Comparison of ENCODE assay signal across 8 cellular contexts in the genomic region with DNA sequence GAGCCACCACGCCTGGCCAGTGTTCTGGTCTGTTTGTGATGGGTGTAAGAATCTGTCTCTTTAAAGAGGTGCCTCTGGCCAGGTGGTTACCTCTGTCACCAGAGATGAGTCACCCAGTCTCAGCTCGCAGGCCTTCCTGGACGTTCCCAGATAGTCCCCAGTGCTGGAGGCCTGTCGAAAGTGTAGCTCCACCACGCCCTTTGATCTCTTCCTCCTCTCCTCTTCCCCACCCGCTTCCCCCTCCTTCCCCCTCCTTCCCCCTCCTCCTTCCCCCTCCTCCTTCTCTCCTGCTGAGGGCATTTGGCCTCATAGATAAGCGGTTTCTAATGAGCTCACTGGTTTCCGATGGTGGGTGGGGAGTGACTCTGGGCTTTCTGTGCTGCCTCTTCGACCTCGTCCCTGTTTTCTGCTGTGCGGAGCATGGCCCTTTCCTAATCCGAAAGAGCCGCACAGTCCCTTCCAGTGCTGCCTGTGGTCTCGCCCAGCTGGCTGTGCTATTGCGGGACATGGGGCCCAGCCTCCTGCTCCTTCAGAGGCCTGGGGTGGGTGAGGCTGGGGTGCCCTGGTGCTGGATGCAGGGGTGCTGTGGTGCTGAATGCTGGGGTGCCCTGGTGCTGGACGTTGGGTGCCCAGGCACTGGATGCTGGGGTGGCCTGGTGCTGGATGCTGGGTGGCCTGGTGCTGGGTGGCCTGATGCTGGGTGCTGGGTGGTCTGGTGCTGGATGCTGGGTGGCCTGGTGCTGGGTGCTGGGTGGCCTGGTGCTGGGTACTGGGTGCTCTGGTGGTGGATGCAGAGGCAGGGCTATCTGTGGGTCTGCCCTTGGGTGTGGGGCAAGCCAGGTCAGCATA. TPM values are rescaled to one million over a fixed set of nuclear protein-coding genes. Genes with fewer than 3 reads are reported as not detected.
DNase-seq lines count a peak whose midpoint lies in the region; ATAC-seq, FAIRE-seq and TF ChIP-seq lines count a peak whose summit lies in the region.

No MANE protein-coding gene starts in this region.

- WGBS in pancreas, 2 donors = 37 to 43% methylated on average over 16 of the region's 16 CpGs

- no peaks in the 10 kb centered on the region for H3K9me3 Mint-ChIP-seq in T-helper 1 cell treated with Interleukin-12 subunit alpha and Interleukin-12 subunit beta and Interleukin-4 antibody, amounts not matched to agents 30 μg/mL and 1 μg/mL, for 36 hours

- peak; percentile 78 for ATAC-seq in RWPE2 (ENCODE audit: low read depth)
- ATAC-seq in pancreas = peak; percentile 68 to 90 (median 80)
- no peak for ATAC-seq in HG03045 (IDR thresholded peaks at IDR 0.05; ENCODE audit: unreplicated experiment)
- no peak for ATAC-seq in GM21529 (IDR thresholded peaks at IDR 0.05; ENCODE audit: unreplicated experiment)
- no peak for ATAC-seq in HG03135 (IDR thresholded peaks at IDR 0.05; ENCODE audit: unreplicated experiment)

- H3K4me1 Mint-ChIP-seq in T-helper 1 cell treated with Interleukin-12 subunit alpha and Interleukin-12 subunit beta and Interleukin-4 antibody, amounts not matched to agents 30 μg/mL and 1 μg/mL, for 36 hours (ENCODE audit: low read depth) = peaks cover 38% of the 10 kb centered on the region

- H3K4me1 ChIP-seq in RWPE2 (ENCODE audit: insufficient read depth, poor library complexity, severe bottlenecking) (peaks cover 7% of the 10 kb centered on the region), endocrine pancreas (ENCODE audit: control insufficient read depth, insufficient read depth, low read length) (no peaks in the 10 kb centered on the region), pancreas (peaks cover 4 to 22% (median 6%) of the 10 kb centered on the region in 3 donors)

- intact Hi-C loops in pancreas (cut with DNase I) = no loop called here

- H3K4me3 ChIP-seq in RWPE2 (ENCODE audit: severe bottlenecking) = no peak overlapping the region
- H3K4me3 ChIP-seq in endocrine pancreas (ENCODE audit: control insufficient read depth, insufficient read depth, low read length) = no peak overlapping the region
- H3K4me3 ChIP-seq in pancreas = no peak overlapping the region

- FAIRE-seq in pancreas (lab: Jason Lieb, UNC) = no peak

- peak overlapping the region; percentile 32 for H3K27ac Mint-ChIP-seq in T-helper 1 cell treated with Interleukin-12 subunit alpha and Interleukin-12 subunit beta and Interleukin-4 antibody, amounts not matched to agents 30 μg/mL and 1 μg/mL, for 36 hours

- no peaks in the 10 kb centered on the region for H3K27me3 ChIP-seq in RWPE2 (ENCODE audit: insufficient read depth, poor library complexity, severe bottlenecking)
- H3K27me3 ChIP-seq in endocrine pancreas (ENCODE audit: control insufficient read depth, insufficient read depth, low read length) = no peaks in the 10 kb centered on the region
- H3K27me3 ChIP-seq in pancreas = no peaks in the 10 kb centered on the region

- H3K9ac ChIP-seq in endocrine pancreas (ENCODE audit: control insufficient read depth, insufficient read depth, low read length) = peak overlapping the region; percentile 50

- no peak for DNase-seq in T-helper 1 cell
- DNase-seq in RWPE2 (ENCODE audit: low spot score) = no peak
- peak in 5 of 6 donors; percentile 48 to 64 (median 56) for DNase-seq in pancreas

- H3K27ac ChIP-seq in RWPE2 (ENCODE audit: poor library complexity, severe bottlenecking) = peak overlapping the region; percentile 18
- H3K27ac ChIP-seq in pancreas = peak overlapping the region in 2 of 4 donors; percentile 51 to 61

- H3K36me3 Mint-ChIP-seq in T-helper 1 cell treated with Interleukin-12 subunit alpha and Interleukin-12 subunit beta and Interleukin-4 antibody, amounts not matched to agents 30 μg/mL and 1 μg/mL, for 36 hours (ENCODE audit: low read depth) = peaks cover 16% of the 10 kb centered on the region

- no peaks in the 10 kb centered on the region for H3K27me3 Mint-ChIP-seq in T-helper 1 cell treated with Interleukin-12 subunit alpha and Interleukin-12 subunit beta and Interleukin-4 antibody, amounts not matched to agents 30 μg/mL and 1 μg/mL, for 36 hours (ENCODE audit: low read depth)

- H3K36me3 ChIP-seq in RWPE2 (ENCODE audit: low read depth) (0 out of 2 replicates have a peak, but pooled peaks cover 3% of the 10 kb centered on the region), endocrine pancreas (ENCODE audit: control insufficient read depth, insufficient read depth, low read length) (no peaks in the 10 kb centered on the region), pancreas (no peaks in the 10 kb centered on the region)

- no peak overlapping the region for H3K4me3 Mint-ChIP-seq in T-helper 1 cell treated with Interleukin-12 subunit alpha and Interleukin-12 subunit beta and Interleukin-4 antibody, amounts not matched to agents 30 μg/mL and 1 μg/mL, for 36 hours

- H3K9me3 ChIP-seq in RWPE2 (ENCODE audit: severe bottlenecking) = no peaks in the 10 kb centered on the region
- H3K9me3 ChIP-seq in endocrine pancreas (ENCODE audit: control insufficient read depth, low read length) = no peaks in the 10 kb centered on the region
- H3K9me3 ChIP-seq in pancreas = no peaks in the 10 kb centered on the region

- TF ChIP-seq CTCF in RWPE2 (IDR thresholded peaks at IDR 0.05; ENCODE audit: poor library complexity, severe bottlenecking) (no peak), pancreas (IDR thresholded peaks at IDR 0.05) (no peak)

RNA-seq across cellular contexts. Expression of a gene that starts 19.2 kb away (rescaled TPM):
- total RNA-seq in pancreas = 10 to 100 TPM; 29.1 to 49.6 (median 32.6) TPM
- polyA plus RNA-seq in pancreas = 10 to 100 TPM; 13.6 to 18.4 TPM

Comparison
In these comparisons a context has a peak if more than half of its experiments do, and no peak if none do; other contexts are left out.
1. DNase-seq: peak in pancreas (5 of 6); none in T-helper 1 cell (0 of 5) and RWPE2 (single experiment).
2. ATAC-seq: peak in RWPE2 (single experiment) and pancreas (4 of 4); none in HG03045 (single experiment), GM21529 (single experiment) and HG03135 (single experiment).